Comparison of ENCODE assay signal across 1 cellular context in the genomic region with DNA sequence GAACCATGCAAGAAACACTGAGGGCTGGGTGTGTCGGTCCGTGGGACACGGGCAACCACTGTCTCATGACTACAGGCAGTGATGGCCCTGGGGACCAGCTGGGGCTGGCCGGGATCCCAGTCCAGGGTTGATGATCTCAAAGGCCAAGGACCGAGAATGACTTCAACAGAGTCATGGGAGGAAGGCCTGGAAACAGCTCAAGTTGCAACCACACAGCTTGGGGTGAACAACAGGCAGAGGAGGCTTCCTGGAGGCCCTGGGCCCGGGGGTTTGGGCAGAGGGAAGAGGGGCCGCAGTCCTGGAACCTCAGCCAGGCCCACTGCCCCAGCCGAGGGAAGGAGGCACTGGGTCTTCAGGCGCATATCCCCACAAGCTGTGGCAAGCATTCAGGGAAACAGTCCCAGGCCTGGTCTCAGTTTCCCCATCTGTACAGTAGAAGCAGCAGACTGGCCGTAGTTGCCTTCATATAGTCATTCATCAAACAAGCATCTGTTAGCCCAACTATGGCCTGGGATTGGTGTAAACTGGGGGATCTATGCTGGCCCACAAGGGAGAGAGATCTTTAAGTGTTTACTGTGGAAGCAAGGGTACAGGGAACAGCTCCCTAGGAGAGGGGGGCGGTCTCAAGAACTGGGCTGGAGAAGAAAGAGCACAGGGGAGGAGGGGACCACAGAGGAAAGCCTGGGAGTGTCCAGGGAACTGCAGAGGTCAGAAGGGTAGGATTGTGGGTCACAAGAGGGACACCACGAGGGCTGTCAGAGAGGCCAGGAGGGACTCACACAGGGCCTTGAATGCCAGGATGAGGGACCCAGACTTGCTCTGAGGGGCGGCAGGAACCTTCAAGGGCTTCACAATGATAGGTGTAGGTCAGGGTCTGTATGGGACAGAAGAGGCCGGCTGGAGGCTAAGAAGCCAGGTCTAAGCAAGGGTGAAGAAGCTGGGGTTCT.
TF ChIP-seq lines count a peak whose summit lies in the region.

No MANE protein-coding gene starts in this region.

TF ChIP-seq in GM23338, 12 proteins besides CTCF, POLR2A, EP300 and RAD21:
- TF ChIP-seq, protein P1, sequence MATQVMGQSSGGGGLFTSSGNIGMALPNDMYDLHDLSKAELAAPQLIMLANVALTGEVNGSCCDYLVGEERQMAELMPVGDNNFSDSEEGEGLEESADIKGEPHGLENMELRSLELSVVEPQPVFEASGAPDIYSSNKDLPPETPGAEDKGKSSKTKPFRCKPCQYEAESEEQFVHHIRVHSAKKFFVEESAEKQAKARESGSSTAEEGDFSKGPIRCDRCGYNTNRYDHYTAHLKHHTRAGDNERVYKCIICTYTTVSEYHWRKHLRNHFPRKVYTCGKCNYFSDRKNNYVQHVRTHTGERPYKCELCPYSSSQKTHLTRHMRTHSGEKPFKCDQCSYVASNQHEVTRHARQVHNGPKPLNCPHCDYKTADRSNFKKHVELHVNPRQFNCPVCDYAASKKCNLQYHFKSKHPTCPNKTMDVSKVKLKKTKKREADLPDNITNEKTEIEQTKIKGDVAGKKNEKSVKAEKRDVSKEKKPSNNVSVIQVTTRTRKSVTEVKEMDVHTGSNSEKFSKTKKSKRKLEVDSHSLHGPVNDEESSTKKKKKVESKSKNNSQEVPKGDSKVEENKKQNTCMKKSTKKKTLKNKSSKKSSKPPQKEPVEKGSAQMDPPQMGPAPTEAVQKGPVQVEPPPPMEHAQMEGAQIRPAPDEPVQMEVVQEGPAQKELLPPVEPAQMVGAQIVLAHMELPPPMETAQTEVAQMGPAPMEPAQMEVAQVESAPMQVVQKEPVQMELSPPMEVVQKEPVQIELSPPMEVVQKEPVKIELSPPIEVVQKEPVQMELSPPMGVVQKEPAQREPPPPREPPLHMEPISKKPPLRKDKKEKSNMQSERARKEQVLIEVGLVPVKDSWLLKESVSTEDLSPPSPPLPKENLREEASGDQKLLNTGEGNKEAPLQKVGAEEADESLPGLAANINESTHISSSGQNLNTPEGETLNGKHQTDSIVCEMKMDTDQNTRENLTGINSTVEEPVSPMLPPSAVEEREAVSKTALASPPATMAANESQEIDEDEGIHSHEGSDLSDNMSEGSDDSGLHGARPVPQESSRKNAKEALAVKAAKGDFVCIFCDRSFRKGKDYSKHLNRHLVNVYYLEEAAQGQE (IDR thresholded peaks at IDR 0.05; ENCODE audit: unreplicated experiment) = no peak
